Comparison of ENCODE assay signal across 18 cellular contexts in genomic region chr6:23650676-23651075, GRCh38.
A peak's percentile ranks its signal among the peaks of the same experiment; 100 is the strongest.
DNase-seq lines count a peak whose midpoint lies in the region; ATAC-seq and TF ChIP-seq lines count a peak whose summit lies in the region.
"Had no signal": no experiment of that assay in that cellular context is flagged by ENCODE, and none has a peak within 500 bp of the region (broad histone marks: within the 10 kb centered on the region; RNA-seq: fewer than 3 reads in every experiment).

No MANE protein-coding gene starts in this region.

- no peak overlapping the region for H4K91ac ChIP-seq in trophoblast cell (ENCODE audit: low read depth, low read length)

- H3K27ac Mint-ChIP-seq in neural crest cell (ENCODE audit: unreplicated experiment) (peak overlapping the region; percentile 87), endothelial cell (ENCODE audit: unreplicated experiment) (no peak overlapping the region)
- H3K27ac Mint-ChIP-seq: immature natural killer cell, WTC11 had no signal

- H3K9me3 Mint-ChIP-seq in neural crest cell (no peaks in the 10 kb centered on the region), endothelial cell (ENCODE audit: unreplicated experiment) (no peaks in the 10 kb centered on the region)
- H3K9me3 Mint-ChIP-seq: WTC11 had no signal

- TF ChIP-seq POLR2A in esophagus muscularis mucosa (IDR thresholded peaks at IDR 0.05; ENCODE audit: low read depth) (no peak), suprapubic skin (IDR thresholded peaks at IDR 0.05) (no peak)

- H3K36me3 ChIP-seq in PC-3 (ENCODE audit: low read depth, low read length), result no peaks in the 10 kb centered on the region
- no peaks in the 10 kb centered on the region for H3K36me3 ChIP-seq in esophagus muscularis mucosa
- no peaks in the 10 kb centered on the region for H3K36me3 ChIP-seq in suprapubic skin
- no peaks in the 10 kb centered on the region for H3K36me3 ChIP-seq in trophoblast cell (ENCODE audit: control insufficient read depth in 1 of 2, insufficient read depth in 2 of 2, low read length in 2 of 2)

- CTCF ChIA-PET in PC-3 (lab: Charles Lee), result no interaction called here

- no peak overlapping the region for H2AFZ ChIP-seq in PC-3 (ENCODE audit: low read length)
- no peak overlapping the region for H2AFZ ChIP-seq in trophoblast cell (ENCODE audit: insufficient read depth, low read length, poor library complexity)

- H3K4me2 ChIP-seq in PC-3 (ENCODE audit: low read length) (no peak overlapping the region), trophoblast cell (ENCODE audit: low read length) (no peak overlapping the region)

- peak; percentile 8 for DNase-seq in PC-3
- no peak for DNase-seq in esophagus muscularis mucosa (ENCODE audit: extremely low spot score)
- peak; percentile 46 for DNase-seq in neural crest cell (ENCODE audit: low read depth, low spot score)
- DNase-seq in suprapubic skin (ENCODE audit: low spot score in 2 of 2), result no peak
- no peak for DNase-seq in trophoblast cell
- DNase-seq in NCI-H1105 treated with DMSO at 0.1 percent for 48 hours (lab: John Stamatoyannopoulos, UW), result no peak
- no peak for DNase-seq in endothelial cell (ENCODE audit: low spot score)
- DNase-seq: activated gamma-delta T cell treated with Interleukin-2 at 50 U/mL for 16 hours; AML-193; effector CD4-positive, alpha-beta T cell; immature natural killer cell; MV-4-11; NCI-H345; SW 1271 had no signal

- BruUV-seq in PC-3 (replicated peaks; lab: Mats Ljungman, UMichigan), result no TSS peak

- H3K23ac ChIP-seq in trophoblast cell (ENCODE audit: low read length), result no peak overlapping the region

- H3K4me3 Mint-ChIP-seq in neural crest cell (peak overlapping the region; percentile 15), endothelial cell (ENCODE audit: unreplicated experiment) (no peak overlapping the region)
- H3K4me3 Mint-ChIP-seq: immature natural killer cell, WTC11 had no signal

- H3K27ac ChIP-seq in PC-3 (ENCODE audit: low read length) (no peak overlapping the region), esophagus muscularis mucosa (replicated peaks in 1 of 4) (peak overlapping the region in 3 of 4 donors; percentile 4 to 38 (median 5)), suprapubic skin (peak overlapping the region; percentile 46), trophoblast cell (ENCODE audit: low read depth, low read length) (no peak overlapping the region)
- H3K27ac ChIP-seq: body of pancreas had no signal

- H3K9ac ChIP-seq in PC-3 (ENCODE audit: low read length) (no peak overlapping the region), trophoblast cell (ENCODE audit: low read length) (no peak overlapping the region)

- no peak overlapping the region for H2AK5ac ChIP-seq in trophoblast cell (ENCODE audit: low read length)

- no peak overlapping the region for H2BK120ac ChIP-seq in trophoblast cell (ENCODE audit: insufficient read depth, low read length, poor library complexity)

- H2BK5ac ChIP-seq in trophoblast cell (ENCODE audit: low read depth, low read length, poor library complexity), result no peak overlapping the region

- 37% methylated on average over 5 of the region's 5 CpGs for WGBS in esophagus muscularis mucosa
- 65% methylated on average over 5 of the region's 5 CpGs for WGBS in suprapubic skin
- WGBS in trophoblast cell (ENCODE audit: extremely low coverage, insufficient coverage, insufficient read length), result no CpG with 5 or more reads among the region's 5 CpGs

- POLR2A ChIA-PET in PC-3 (lab: Charles Lee; ENCODE audit: unreplicated experiment), result no interaction called here

- H4K8ac ChIP-seq in trophoblast cell (ENCODE audit: low read depth, low read length), result no peak overlapping the region

- ATAC-seq in PC-3 (peak; percentile 43; the same call in 1 of the 2 replicates), HG03108 (IDR thresholded peaks at IDR 0.05; ENCODE audit: unreplicated experiment) (no peak)
- ATAC-seq: body of pancreas, HepG2, WTC11 had no signal

- peaks cover 3% of the 10 kb centered on the region for H3K36me3 Mint-ChIP-seq in neural crest cell (ENCODE audit: low read depth)
- H3K36me3 Mint-ChIP-seq in endothelial cell (ENCODE audit: low read depth, unreplicated experiment), result no peaks in the 10 kb centered on the region
- H3K36me3 Mint-ChIP-seq: immature natural killer cell, WTC11 had no signal

- no peaks in the 10 kb centered on the region for H3K27me3 Mint-ChIP-seq in neural crest cell (ENCODE audit: low read depth)
- no peaks in the 10 kb centered on the region for H3K27me3 Mint-ChIP-seq in endothelial cell (ENCODE audit: unreplicated experiment)

- H3K14ac ChIP-seq in trophoblast cell (ENCODE audit: low read length), result no peak overlapping the region

- intact Hi-C loops in PC-3 (cut with micrococcal nuclease), result no loop called here
- intact Hi-C loops in esophagus muscularis mucosa (cut with DNase I), result no loop called here

- no peaks in the 10 kb centered on the region for H3K4me1 ChIP-seq in PC-3 (ENCODE audit: insufficient read depth, low read length)
- peaks cover 0 to 22% (median 14%) of the 10 kb centered on the region in 4 donors for H3K4me1 ChIP-seq in esophagus muscularis mucosa
- no peaks in the 10 kb centered on the region for H3K4me1 ChIP-seq in suprapubic skin
- H3K4me1 ChIP-seq in trophoblast cell (ENCODE audit: control insufficient read depth in 1 of 2, insufficient read depth in 2 of 2, low read length in 2 of 2), result no peaks in the 10 kb centered on the region
- H3K4me1 ChIP-seq: body of pancreas had no signal

- no peak overlapping the region for H3K18ac ChIP-seq in trophoblast cell (ENCODE audit: low read length)

- H3K79me2 ChIP-seq in PC-3 (ENCODE audit: low read length) (no peaks in the 10 kb centered on the region), trophoblast cell (ENCODE audit: control insufficient read depth, insufficient read depth, low read length, poor library complexity) (no peaks in the 10 kb centered on the region)

- H4K20me1 ChIP-seq in PC-3 (ENCODE audit: low read length), result no peaks in the 10 kb centered on the region

- H3K79me1 ChIP-seq in trophoblast cell (ENCODE audit: low read length), result no peaks in the 10 kb centered on the region

- H3K27me3 ChIP-seq in PC-3 (ENCODE audit: low read length), result peaks cover 3% of the 10 kb centered on the region; the same call in 1 of the 2 replicates
- no peaks in the 10 kb centered on the region for H3K27me3 ChIP-seq in esophagus muscularis mucosa
- no peaks in the 10 kb centered on the region for H3K27me3 ChIP-seq in suprapubic skin
- H3K27me3 ChIP-seq in trophoblast cell (ENCODE audit: insufficient read depth, low read length), result no peaks in the 10 kb centered on the region
- H3K27me3 ChIP-seq: body of pancreas had no signal

- H3K4me1 Mint-ChIP-seq in neural crest cell (peaks cover 66% of the 10 kb centered on the region), endothelial cell (ENCODE audit: unreplicated experiment) (peaks cover 2% of the 10 kb centered on the region)
- H3K4me1 Mint-ChIP-seq: immature natural killer cell, WTC11 had no signal

- TF ChIP-seq EP300 in esophagus muscularis mucosa (IDR thresholded peaks at IDR 0.05), result no peak
- TF ChIP-seq EP300 in suprapubic skin (IDR thresholded peaks at IDR 0.05), result no peak

- no peak overlapping the region for H2BK12ac ChIP-seq in trophoblast cell (ENCODE audit: low read length)

- no peak overlapping the region for H3K4me3 ChIP-seq in PC-3 (ENCODE audit: low read length)
- H3K4me3 ChIP-seq in esophagus muscularis mucosa, result no peak overlapping the region
- no peak overlapping the region for H3K4me3 ChIP-seq in suprapubic skin
- H3K4me3 ChIP-seq in trophoblast cell (ENCODE audit: low read depth, low read length), result no peak overlapping the region
- H3K4me3 ChIP-seq: body of pancreas had no signal

- TF ChIP-seq CTCF in PC-3 (conservative IDR thresholded peaks at IDR 0.05; ENCODE audit: low read depth, low read length) (no peak), esophagus muscularis mucosa (IDR thresholded peaks at IDR 0.05) (no peak), neural crest cell (conservative IDR thresholded peaks at IDR 0.05) (no peak), suprapubic skin (IDR thresholded peaks at IDR 0.05) (no peak), endothelial cell (IDR thresholded peaks at IDR 0.05; ENCODE audit: unreplicated experiment) (no peak)

- no peaks in the 10 kb centered on the region for H3K9me2 ChIP-seq in PC-3 (replicated peaks; ENCODE audit: low read length)

- H3K4ac ChIP-seq in trophoblast cell (ENCODE audit: low read depth, low read length), result no peak overlapping the region

- H3F3A ChIP-seq in PC-3 (ENCODE audit: low read length, unreplicated experiment), result no peaks in the 10 kb centered on the region

- H3K9me3 ChIP-seq in PC-3 (ENCODE audit: low read length) (no peaks in the 10 kb centered on the region), esophagus muscularis mucosa (no peaks in the 10 kb centered on the region), suprapubic skin (no peaks in the 10 kb centered on the region), trophoblast cell (ENCODE audit: insufficient read depth, low read depth, low read length) (no peaks in the 10 kb centered on the region)
- H3K9me3 ChIP-seq: body of pancreas had no signal

- no peak overlapping the region for H4K12ac ChIP-seq in trophoblast cell (ENCODE audit: low read depth, low read length)

Comparison
In these comparisons a context has a peak if more than half of its experiments do, and no peak if none do; other contexts are left out.
1. DNase-seq: peak in PC-3 (single experiment) and neural crest cell (single experiment); none in esophagus muscularis mucosa (single experiment), suprapubic skin (0 of 2), trophoblast cell (0 of 2), NCI-H1105 treated with DMSO at 0.1 percent for 48 hours (single experiment) and endothelial cell (single experiment).
2. H3K27ac ChIP-seq: peak in esophagus muscularis mucosa (3 of 4) and suprapubic skin (single experiment); none in PC-3 (single experiment) and trophoblast cell (single experiment).